18 cellular contexts compared by ENCODE assay signal in the genomic region with DNA sequence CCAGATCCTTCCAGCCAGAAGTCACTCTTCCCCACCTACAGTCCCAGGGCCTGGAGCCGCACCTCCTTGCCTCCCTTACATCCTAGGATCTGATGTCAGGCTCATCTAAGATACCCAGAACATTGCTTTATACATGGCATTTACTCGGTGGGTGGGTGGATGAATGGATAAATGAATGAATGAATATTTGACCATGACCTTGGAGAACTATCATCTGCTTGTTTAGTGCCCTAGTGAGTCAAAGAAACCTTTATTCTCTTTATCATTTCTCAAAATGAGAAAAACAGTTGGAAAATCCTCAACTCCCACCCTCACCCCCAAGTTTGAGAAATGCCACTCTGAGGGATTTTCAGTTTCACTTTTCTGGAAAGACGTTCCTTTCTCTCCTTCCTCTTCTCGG. TPM values are rescaled to one million over a fixed set of nuclear protein-coding genes. Genes with fewer than 3 reads are reported as not detected.
DNase-seq lines count a peak whose midpoint lies in the region; ATAC-seq and TF ChIP-seq lines count a peak whose summit lies in the region.
"Had no signal": no experiment of that assay in that cellular context is flagged by ENCODE, and none has a peak within 500 bp of the region (broad histone marks: within the 10 kb centered on the region; RNA-seq: fewer than 3 reads in every experiment).

No MANE protein-coding gene starts in this region.

- peaks cover 34% of the 10 kb centered on the region for H3K4me1 Mint-ChIP-seq in nephron

- H2AFZ ChIP-seq in hepatocyte, result no peak overlapping the region
- H2AFZ ChIP-seq: PC-9 had no signal

- H3K27me3 ChIP-seq in dorsolateral prefrontal cortex (no peaks in the 10 kb centered on the region), suprapubic skin (no peaks in the 10 kb centered on the region), hepatocyte (no peaks in the 10 kb centered on the region)
- H3K27me3 ChIP-seq: MG63 had no signal

- DNase-seq in dorsolateral prefrontal cortex (no peak), suprapubic skin (ENCODE audit: low spot score in 2 of 2) (no peak), left lobe of liver (ENCODE audit: low spot score) (no peak), hepatocyte (ENCODE audit: low spot score) (no peak)
- no peak for DNase-seq in activated CD4-positive, alpha-beta T cell treated with anti-CD3 and anti-CD28 coated beads, Interleukin-2, amount 50 U/mL, for 1 hour
- DNase-seq: DMS 273 treated with DMSO at 0.1 percent for 48 hours, GF-D8, IMR-90, Karpas-422, MG63, NCI-H1092, NCI-H146, NCI-H524, PC-9 had no signal

- ATAC-seq in HG03135 (IDR thresholded peaks at IDR 0.05; ENCODE audit: unreplicated experiment) (no peak), left lobe of liver (no peak)

- H3K27me3 Mint-ChIP-seq in nephron (ENCODE audit: low read depth), result peaks cover 5% of the 10 kb centered on the region

- H3K9me3 Mint-ChIP-seq in nephron, result no peaks in the 10 kb centered on the region

- H3K4me3 Mint-ChIP-seq in nephron, result no peak overlapping the region

- H3K4me3 ChIP-seq in WI38 (ENCODE audit: low read depth, low read length) (0 out of 2 replicates have a peak overlapping the region, but pooled peaks have one; percentile 6), dorsolateral prefrontal cortex (peak overlapping the region in 14 of 59 donors; percentile 2 to 34 (median 16)), suprapubic skin (no peak overlapping the region), hepatocyte (no peak overlapping the region)
- H3K4me3 ChIP-seq: MG63, PC-9 had no signal

- no peak for TF ChIP-seq POLR2A in suprapubic skin (IDR thresholded peaks at IDR 0.05)

- intact Hi-C loops in dorsolateral prefrontal cortex (cut with DNase I), result no loop called here

- H3K36me3 ChIP-seq in suprapubic skin (no peaks in the 10 kb centered on the region), hepatocyte (replicated peaks; ENCODE audit: insufficient read depth, low read depth) (no peaks in the 10 kb centered on the region)
- H3K36me3 ChIP-seq: MG63 had no signal

- no peaks in the 10 kb centered on the region for H3K9me3 ChIP-seq in suprapubic skin
- H3K9me3 ChIP-seq in hepatocyte (ENCODE audit: low read depth), result no peaks in the 10 kb centered on the region
- H3K9me3 ChIP-seq: MG63 had no signal

- H3K9me2 ChIP-seq in hepatocyte (replicated peaks; ENCODE audit: insufficient read depth), result no peaks in the 10 kb centered on the region

- H3K27ac ChIP-seq in dorsolateral prefrontal cortex (peak overlapping the region in 56 of 59 donors; percentile 1 to 90 (median 76)), suprapubic skin (peak overlapping the region; percentile 21), hepatocyte (no peak overlapping the region)
- H3K27ac ChIP-seq: C4-2B, PC-9 had no signal

- H3K27ac Mint-ChIP-seq in nephron, result peak overlapping the region in 2 of 3 experiments; percentile 26 to 37

- H4K20me1 ChIP-seq in hepatocyte (ENCODE audit: insufficient read depth, poor library complexity, severe bottlenecking), result no peaks in the 10 kb centered on the region

- no peak for TF ChIP-seq CTCF in WI38 (IDR thresholded peaks at IDR 0.05; ENCODE audit: low read depth, low read length)
- TF ChIP-seq CTCF in dorsolateral prefrontal cortex (IDR thresholded peaks at IDR 0.05 in 54 of 56, conservative IDR thresholded peaks at IDR 0.05 in 2 of 56; ENCODE audit: low read depth in 1 of 56, partially characterized antibody in 56 of 56), result no peak
- TF ChIP-seq CTCF in nephron (IDR thresholded peaks at IDR 0.05; ENCODE audit: unreplicated experiment in 3 of 3), result no peak
- TF ChIP-seq CTCF in suprapubic skin (IDR thresholded peaks at IDR 0.05), result no peak
- TF ChIP-seq CTCF in hepatocyte (IDR thresholded peaks at IDR 0.05; ENCODE audit: poor library complexity), result no peak

- no peaks in the 10 kb centered on the region for H3K4me1 ChIP-seq in suprapubic skin
- peaks cover 5% of the 10 kb centered on the region for H3K4me1 ChIP-seq in hepatocyte (ENCODE audit: insufficient read depth)

- no peak overlapping the region for H3K4me2 ChIP-seq in hepatocyte
- H3K4me2 ChIP-seq: PC-9 had no signal

- no peak for TF ChIP-seq EP300 in suprapubic skin (IDR thresholded peaks at IDR 0.05)

- H3K36me3 Mint-ChIP-seq in nephron (ENCODE audit: low read depth), result no peaks in the 10 kb centered on the region

- 76% methylated on average over 4 of the region's 4 CpGs for WGBS in suprapubic skin
- 93% methylated on average over 4 of the region's 4 CpGs for WGBS in hepatocyte (ENCODE audit: low lambda C conversion rate, missing lambda C conversion rate)

- no peaks in the 10 kb centered on the region for H3K79me2 ChIP-seq in hepatocyte

RNA-seq across cellular contexts. Expression of gene DAAM2, which starts 56.0 kb away (rescaled TPM):
- total RNA-seq in dorsolateral prefrontal cortex (100 to 1,000 TPM in 95 of 120 experiments, 10 to 100 TPM in 25; 43.8 to 450 (median 152) TPM), suprapubic skin (10 to 100 TPM in 2 of 4 donors, 1 to 10 TPM in 2; 4.7 to 17.6 (median 9.9) TPM), left lobe of liver (6.0 TPM), hepatocyte (11.4 and 15.1 TPM in 2 replicates)
- polyA plus RNA-seq in hepatocyte, result 8.3 and 11.7 TPM in 2 replicates
- total RNA-seq: PC-9 had no signal
